Comparison of ENCODE assay signal across 19 cellular contexts in genomic region chr2:237099804-237100203, GRCh38. TPM values are rescaled to one million over a fixed set of nuclear protein-coding genes. Genes with fewer than 3 reads are reported as not detected.
DNase-seq lines count a peak whose midpoint lies in the region; ATAC-seq, FAIRE-seq and TF ChIP-seq lines count a peak whose summit lies in the region.
"Had no signal": no experiment of that assay in that cellular context is flagged by ENCODE, and none has a peak within 500 bp of the region (broad histone marks: within the 10 kb centered on the region; RNA-seq: fewer than 3 reads in every experiment).

No MANE protein-coding gene starts in this region.

- in situ Hi-C loops in gastrocnemius medialis (cut with MboI; ENCODE audit: low sequenced_read_pairs in 4 of 4): loop anchor here in 1 of 4 donors (10.0 kb wide), 2 partner anchors 195 to 475 kb away; no protein-coding TSS in a partner anchor

- TF ChIP-seq POLR2A in GM12892 (IDR thresholded peaks at IDR 0.05; ENCODE audit: low read depth, low read length): no peak
- no peak for TF ChIP-seq POLR2A in gastrocnemius medialis (IDR thresholded peaks at IDR 0.05)

- peak; percentile 38 for FAIRE-seq in GM12892 (lab: Jason Lieb, UNC)
- FAIRE-seq in GM19239 (lab: Jason Lieb, UNC): peak; percentile 42
- FAIRE-seq in kidney (lab: Jason Lieb, UNC): no peak
- FAIRE-seq: A204.1, D721Med, G401.6 had no signal

- H3K27ac ChIP-seq in gastrocnemius medialis: peak overlapping the region; percentile 93 to 95 (median 94)
- no peak overlapping the region for H3K27ac ChIP-seq in kidney (ENCODE audit: low read depth in 2 of 2, low read length in 2 of 2)
- no peak overlapping the region for H3K27ac ChIP-seq in left ventricle myocardium inferior (replicated peaks)
- H3K27ac ChIP-seq: C4-2B, HL-60 had no signal

- intact Hi-C loops in gastrocnemius medialis (cut with DNase I; ENCODE audit: low total_unique reads): no loop called here
- intact Hi-C loops in kidney (cut with DNase I): no loop called here
- intact Hi-C loops in left ventricle myocardium inferior (cut with micrococcal nuclease): no loop called here

- no peak for ATAC-seq in gastrocnemius medialis
- ATAC-seq: HCT116 had no signal

- TF ChIP-seq CTCF in gastrocnemius medialis (IDR thresholded peaks at IDR 0.05 in 4 of 5, conservative IDR thresholded peaks at IDR 0.05 in 1 of 5) (no peak), kidney (IDR thresholded peaks at IDR 0.05; ENCODE audit: borderline replicate concordance, extremely low read depth, insufficient read depth) (no peak), left ventricle myocardium inferior (IDR thresholded peaks at IDR 0.05; ENCODE audit: borderline replicate concordance) (no peak)

- H3K27me3 ChIP-seq in adipocyte (replicated peaks; ENCODE audit: control insufficient read depth, insufficient read depth, low read length) (no peaks in the 10 kb centered on the region), gastrocnemius medialis (no peaks in the 10 kb centered on the region), left ventricle myocardium inferior (ENCODE audit: low read depth) (no peaks in the 10 kb centered on the region)

- H3K9ac ChIP-seq in adipocyte (ENCODE audit: low read length) (peak overlapping the region; percentile 84), kidney (ENCODE audit: low read length in 2 of 2) (no peak overlapping the region)

- H3K4me1 ChIP-seq in adipocyte (ENCODE audit: control insufficient read depth, insufficient read depth, low read length): peaks cover 43% of the 10 kb centered on the region
- peaks cover 69 to 79% of the 10 kb centered on the region in 2 donors for H3K4me1 ChIP-seq in gastrocnemius medialis
- no peaks in the 10 kb centered on the region for H3K4me1 ChIP-seq in kidney (ENCODE audit: control insufficient read depth in 1 of 2, insufficient read depth in 1 of 2, low read depth in 1 of 2, low read length in 2 of 2)
- H3K4me1 ChIP-seq in left ventricle myocardium inferior: peaks cover 4% of the 10 kb centered on the region
- H3K4me1 ChIP-seq: Caco-2 had no signal

- peaks cover 73% of the 10 kb centered on the region for H3K36me3 ChIP-seq in adipocyte (ENCODE audit: control insufficient read depth, insufficient read depth, low read length, severe bottlenecking)
- H3K36me3 ChIP-seq in gastrocnemius medialis: peaks cover 0 to 78% of the 10 kb centered on the region in 2 donors
- H3K36me3 ChIP-seq in kidney (ENCODE audit: control insufficient read depth in 1 of 2, insufficient read depth in 2 of 2, low read length in 2 of 2): peaks cover 21 to 38% of the 10 kb centered on the region in 2 donors
- peaks cover 81% of the 10 kb centered on the region for H3K36me3 ChIP-seq in left ventricle myocardium inferior

- DNase-seq in GM12892 (ENCODE audit: insufficient read length): no peak
- DNase-seq in GM19239 (ENCODE audit: insufficient read length, low spot score): no peak
- no peak for DNase-seq in adipocyte (ENCODE audit: low read depth)
- DNase-seq in gastrocnemius medialis: no peak
- DNase-seq in kidney: no peak
- no peak for DNase-seq in left ventricle myocardium inferior
- no peak for DNase-seq in stimulated activated CD8-positive, alpha-beta memory T cell treated with anti-CD3 and anti-CD28 coated beads, Interleukin-4, amount 100 ng/mL, for 48 hours
- DNase-seq: AML-193; Caco-2; CD4-positive, alpha-beta T cell; GOT3; H7; HFFc6 had no signal

- H3K9me3 ChIP-seq in adipocyte (ENCODE audit: control insufficient read depth, low read length) (peaks cover 9% of the 10 kb centered on the region), gastrocnemius medialis (no peaks in the 10 kb centered on the region), kidney (ENCODE audit: control insufficient read depth in 1 of 2, low read length in 2 of 2) (no peaks in the 10 kb centered on the region), left ventricle myocardium inferior (replicated peaks) (no peaks in the 10 kb centered on the region)
- H3K9me3 ChIP-seq: Caco-2 had no signal

- H3K4me3 ChIP-seq in adipocyte (ENCODE audit: low read length) (no peak overlapping the region), gastrocnemius medialis (no peak overlapping the region), kidney (ENCODE audit: low read length in 2 of 2) (no peak overlapping the region), left ventricle myocardium inferior (no peak overlapping the region)

RNA-seq across cellular contexts. Expression of gene COPS8, which starts 14.1 kb away (rescaled TPM):
- polyA plus RNA-seq in GM12892 (2012; ENCODE audit: missing spikeins): 48.5 TPM
- total RNA-seq in gastrocnemius medialis (100 to 1,000 TPM; 353 to 709 (median 642) TPM), kidney (40.7 TPM), left ventricle myocardium inferior (97.0 TPM)
- polyA plus RNA-seq in kidney (ENCODE audit: insufficient read depth, low read depth, low replicate concordance): 67.6 TPM

Comparison
In these comparisons a context has a peak if more than half of its experiments do, and no peak if none do; other contexts are left out.
1. H3K27ac ChIP-seq: peak in gastrocnemius medialis (4 of 4); none in kidney (0 of 2) and left ventricle myocardium inferior (single experiment).